Comparison of ENCODE assay signal across 1 cellular context in the genomic region with DNA sequence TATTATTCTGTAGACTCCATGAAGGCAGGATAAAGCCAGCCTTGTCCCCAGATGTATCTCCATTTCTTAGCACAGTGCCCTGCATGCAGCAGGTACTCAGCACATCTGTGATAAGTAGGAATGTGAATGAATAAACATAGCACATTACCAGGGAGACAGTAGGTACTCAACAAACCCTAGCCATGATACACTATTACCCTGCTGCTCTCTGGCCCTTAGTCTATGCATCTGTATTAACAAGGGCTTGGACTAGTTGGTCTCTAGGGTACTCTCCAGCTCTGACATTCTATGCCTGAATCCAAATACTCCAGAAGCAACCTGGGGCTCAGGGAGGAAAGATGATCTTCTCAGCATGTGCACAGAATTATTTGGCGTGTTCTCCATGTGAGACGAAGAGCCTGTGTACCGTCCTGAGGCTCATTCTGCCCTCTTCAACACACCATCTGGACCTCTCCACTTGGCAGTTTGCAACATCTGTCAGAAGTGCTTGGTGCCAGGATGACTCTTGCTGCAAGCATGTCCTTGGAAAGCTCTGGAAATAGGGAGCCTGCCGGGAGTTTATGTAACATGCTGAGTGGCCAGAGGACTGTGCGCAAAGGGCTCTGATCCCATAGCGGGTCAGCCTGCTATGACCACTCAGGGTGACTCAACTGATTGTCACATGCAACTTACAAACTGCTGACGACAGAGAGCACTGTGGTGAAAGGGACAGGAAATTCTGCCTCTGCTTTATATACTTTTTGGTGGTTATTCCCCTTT.
TF ChIP-seq lines count a peak whose summit lies in the region.

No MANE protein-coding gene starts in this region.

TF ChIP-seq in SK-N-SH, 30 proteins besides CTCF, POLR2A, EP300 and RAD21 (continued from another document):
- TF ChIP-seq, protein P1, sequence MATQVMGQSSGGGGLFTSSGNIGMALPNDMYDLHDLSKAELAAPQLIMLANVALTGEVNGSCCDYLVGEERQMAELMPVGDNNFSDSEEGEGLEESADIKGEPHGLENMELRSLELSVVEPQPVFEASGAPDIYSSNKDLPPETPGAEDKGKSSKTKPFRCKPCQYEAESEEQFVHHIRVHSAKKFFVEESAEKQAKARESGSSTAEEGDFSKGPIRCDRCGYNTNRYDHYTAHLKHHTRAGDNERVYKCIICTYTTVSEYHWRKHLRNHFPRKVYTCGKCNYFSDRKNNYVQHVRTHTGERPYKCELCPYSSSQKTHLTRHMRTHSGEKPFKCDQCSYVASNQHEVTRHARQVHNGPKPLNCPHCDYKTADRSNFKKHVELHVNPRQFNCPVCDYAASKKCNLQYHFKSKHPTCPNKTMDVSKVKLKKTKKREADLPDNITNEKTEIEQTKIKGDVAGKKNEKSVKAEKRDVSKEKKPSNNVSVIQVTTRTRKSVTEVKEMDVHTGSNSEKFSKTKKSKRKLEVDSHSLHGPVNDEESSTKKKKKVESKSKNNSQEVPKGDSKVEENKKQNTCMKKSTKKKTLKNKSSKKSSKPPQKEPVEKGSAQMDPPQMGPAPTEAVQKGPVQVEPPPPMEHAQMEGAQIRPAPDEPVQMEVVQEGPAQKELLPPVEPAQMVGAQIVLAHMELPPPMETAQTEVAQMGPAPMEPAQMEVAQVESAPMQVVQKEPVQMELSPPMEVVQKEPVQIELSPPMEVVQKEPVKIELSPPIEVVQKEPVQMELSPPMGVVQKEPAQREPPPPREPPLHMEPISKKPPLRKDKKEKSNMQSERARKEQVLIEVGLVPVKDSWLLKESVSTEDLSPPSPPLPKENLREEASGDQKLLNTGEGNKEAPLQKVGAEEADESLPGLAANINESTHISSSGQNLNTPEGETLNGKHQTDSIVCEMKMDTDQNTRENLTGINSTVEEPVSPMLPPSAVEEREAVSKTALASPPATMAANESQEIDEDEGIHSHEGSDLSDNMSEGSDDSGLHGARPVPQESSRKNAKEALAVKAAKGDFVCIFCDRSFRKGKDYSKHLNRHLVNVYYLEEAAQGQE (IDR thresholded peaks at IDR 0.05; ENCODE audit: low read depth, low read length), result no peak
- TF ChIP-seq RFX5 (IDR thresholded peaks at IDR 0.05; ENCODE audit: low read length) (no peak), EZH2phosphoT487 (IDR thresholded peaks at IDR 0.05; ENCODE audit: borderline replicate concordance, low read depth) (no peak), GATA2 (CRISPR knock-in tag; IDR thresholded peaks at IDR 0.05) (no peak), TCF12 (IDR thresholded peaks at IDR 0.05) (peak; percentile 75), FOSL2 (IDR thresholded peaks at IDR 0.05; ENCODE audit: borderline replicate concordance, low read depth) (peak; percentile 34; the same call in 1 of the 2 replicates)
- TF ChIP-seq, protein P2, sequence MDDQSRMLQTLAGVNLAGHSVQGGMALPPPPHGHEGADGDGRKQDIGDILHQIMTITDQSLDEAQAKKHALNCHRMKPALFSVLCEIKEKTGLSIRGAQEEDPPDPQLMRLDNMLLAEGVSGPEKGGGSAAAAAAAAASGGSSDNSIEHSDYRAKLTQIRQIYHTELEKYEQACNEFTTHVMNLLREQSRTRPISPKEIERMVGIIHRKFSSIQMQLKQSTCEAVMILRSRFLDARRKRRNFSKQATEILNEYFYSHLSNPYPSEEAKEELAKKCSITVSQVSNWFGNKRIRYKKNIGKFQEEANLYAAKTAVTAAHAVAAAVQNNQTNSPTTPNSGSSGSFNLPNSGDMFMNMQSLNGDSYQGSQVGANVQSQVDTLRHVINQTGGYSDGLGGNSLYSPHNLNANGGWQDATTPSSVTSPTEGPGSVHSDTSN (IDR thresholded peaks at IDR 0.05), result no peak
